Comparison of ENCODE assay signal across 12 cellular contexts in genomic region chr1:90716552-90717355, GRCh38. TPM values are rescaled to one million over a fixed set of nuclear protein-coding genes. Genes with fewer than 3 reads are reported as not detected.
DNase-seq lines count a peak whose midpoint lies in the region; ATAC-seq and TF ChIP-seq lines count a peak whose summit lies in the region.
"Had no signal": no experiment of that assay in that cellular context is flagged by ENCODE, and none has a peak within 500 bp of the region (broad histone marks: within the 10 kb centered on the region; RNA-seq: fewer than 3 reads in every experiment).

BARHL2 (minus strand) TSS chr1:90717302; CDS start chr1:90717195, 107 bp downstream.

- ATAC-seq in SK-N-SH treated with all-trans-retinoic acid at 6 μM for 48 hours (no peak), activated B cell treated with CpG ODN at 0.5 μM for 24 hours (ENCODE audit: low read depth) (no peak), GM19395 (IDR thresholded peaks at IDR 0.05; ENCODE audit: unreplicated experiment) (no peak)
- no peak for ATAC-seq in stimulated activated effector memory CD8-positive, alpha-beta T cell treated with anti-CD3 and anti-CD28 coated beads, Interleukin-12 subunit alpha, Interleukin-12 subunit beta, amount 100 ng/mL, for 72 hours

- no peak for TF ChIP-seq RAD21 in SK-N-SH (IDR thresholded peaks at IDR 0.05; ENCODE audit: low read length)

- H2AFZ ChIP-seq in SK-N-SH (ENCODE audit: low read depth) (peak within 1 kb of the TSS; percentile 58; the same call in 1 of the 2 replicates), hepatocyte (peak within 1 kb of the TSS; percentile 78)

- H3K4me3 Mint-ChIP-seq in activated B cell treated with CpG ODN at 0.5 μM for 24 hours = peak within 1 kb of the TSS; percentile 60
- peak within 1 kb of the TSS; percentile 57 for H3K4me3 Mint-ChIP-seq in stimulated activated effector memory CD8-positive, alpha-beta T cell treated with anti-CD3 and anti-CD28 coated beads, Interleukin-12 subunit alpha, Interleukin-12 subunit beta, amount 100 ng/mL, for 72 hours

- CTCF ChIA-PET in SK-N-SH (lab: Yijun Ruan, JAX) (interaction anchor here (0.6 to 1.1 kb wide), 7 partner anchors 9 to 809 kb away, joined by 3 to 4 read pairs (median 3); no protein-coding TSS in a partner anchor), activated B cell treated with CpG ODN at 0.5 μM for 24 hours (lab: Charles Lee) (no interaction called here)

- H3F3A ChIP-seq in SK-N-SH (replicated peaks; ENCODE audit: insufficient read depth) = peaks cover 5% of the 10 kb centered on the region

- intact Hi-C loops in activated B cell treated with CpG ODN at 0.5 μM for 24 hours (cut with micrococcal nuclease) = no loop called here

- H3K36me3 ChIP-seq in SK-N-SH (replicated peaks in 1 of 2; ENCODE audit: control insufficient read depth in 1 of 2, insufficient read depth in 2 of 2, low read length in 1 of 2) = no peaks in the 10 kb centered on the region
- no peaks in the 10 kb centered on the region for H3K36me3 ChIP-seq in hepatocyte (replicated peaks; ENCODE audit: insufficient read depth, low read depth)
- H3K36me3 ChIP-seq: BLaER1 had no signal

- TF ChIP-seq CTCF in SK-N-SH (IDR thresholded peaks at IDR 0.05) = no peak
- no peak for TF ChIP-seq CTCF in activated B cell treated with CpG ODN at 0.5 μM for 24 hours (IDR thresholded peaks at IDR 0.05)
- no peak for TF ChIP-seq CTCF in hepatocyte (IDR thresholded peaks at IDR 0.05; ENCODE audit: poor library complexity)

- H3K27me3 Mint-ChIP-seq in activated B cell treated with CpG ODN at 0.5 μM for 24 hours = peaks cover 74% of the 10 kb centered on the region

- H3K79me2 ChIP-seq in SK-N-SH (ENCODE audit: insufficient read depth) (no peaks in the 10 kb centered on the region), hepatocyte (no peaks in the 10 kb centered on the region)

- no peak within 1 kb of the TSS for H3K9ac ChIP-seq in SK-N-SH
- H3K9ac ChIP-seq: BLaER1 had no signal

- peaks cover 13% of the 10 kb centered on the region for H3K9me3 Mint-ChIP-seq in activated B cell treated with CpG ODN at 0.5 μM for 24 hours
- no peaks in the 10 kb centered on the region for H3K9me3 Mint-ChIP-seq in stimulated activated effector memory CD8-positive, alpha-beta T cell treated with anti-CD3 and anti-CD28 coated beads, Interleukin-12 subunit alpha, Interleukin-12 subunit beta, amount 100 ng/mL, for 72 hours

- peaks cover 16% of the 10 kb centered on the region for H3K4me1 Mint-ChIP-seq in activated B cell treated with CpG ODN at 0.5 μM for 24 hours
- H3K4me1 Mint-ChIP-seq in stimulated activated effector memory CD8-positive, alpha-beta T cell treated with anti-CD3 and anti-CD28 coated beads, Interleukin-12 subunit alpha, Interleukin-12 subunit beta, amount 100 ng/mL, for 72 hours = peaks cover 42% of the 10 kb centered on the region

- no peak within 1 kb of the TSS for H3K27ac Mint-ChIP-seq in activated B cell treated with CpG ODN at 0.5 μM for 24 hours
- peak within 1 kb of the TSS; percentile 78 for H3K27ac Mint-ChIP-seq in stimulated activated effector memory CD8-positive, alpha-beta T cell treated with anti-CD3 and anti-CD28 coated beads, Interleukin-12 subunit alpha, Interleukin-12 subunit beta, amount 100 ng/mL, for 72 hours

- no peaks in the 10 kb centered on the region for H3K9me3 ChIP-seq in SK-N-SH
- no peaks in the 10 kb centered on the region for H3K9me3 ChIP-seq in hepatocyte (ENCODE audit: low read depth)

- H3K9me2 ChIP-seq in SK-N-SH = no peaks in the 10 kb centered on the region
- no peaks in the 10 kb centered on the region for H3K9me2 ChIP-seq in hepatocyte (replicated peaks; ENCODE audit: insufficient read depth)

- POLR2A ChIA-PET in SK-N-SH (lab: Yijun Ruan, JAX) = no interaction called here
- POLR2A ChIA-PET in activated B cell treated with CpG ODN at 0.5 μM for 24 hours (lab: Charles Lee) = no interaction called here

- 5% methylated on average over 38 of the region's 58 CpGs for WGBS in SK-N-SH (ENCODE audit: low lambda C conversion rate)
- WGBS in hepatocyte (ENCODE audit: low lambda C conversion rate, missing lambda C conversion rate) = 2% methylated on average over 57 of the region's 58 CpGs

- H3K36me3 Mint-ChIP-seq in activated B cell treated with CpG ODN at 0.5 μM for 24 hours (ENCODE audit: low read depth) = peaks cover 3% of the 10 kb centered on the region
- H3K36me3 Mint-ChIP-seq in stimulated activated effector memory CD8-positive, alpha-beta T cell treated with anti-CD3 and anti-CD28 coated beads, Interleukin-12 subunit alpha, Interleukin-12 subunit beta, amount 100 ng/mL, for 72 hours = peaks cover 36% of the 10 kb centered on the region

- peak within 1 kb of the TSS; percentile 13 to 34; a peak in 3 of 4 replicates for H3K4me3 ChIP-seq in SK-N-SH (ENCODE audit: low read depth in 2 of 2, low read length in 1 of 2)
- H3K4me3 ChIP-seq in hepatocyte = peak within 1 kb of the TSS; percentile 67

- H3K4me1 ChIP-seq in SK-N-SH (ENCODE audit: control insufficient read depth in 1 of 2, insufficient read depth in 2 of 2, low read depth in 1 of 2, low read length in 1 of 2) (peaks cover 0 to 2% of the 10 kb centered on the region in 2 experiments; a peak in 2 of 4 replicates), hepatocyte (ENCODE audit: insufficient read depth) (peaks cover 20% of the 10 kb centered on the region)
- H3K4me1 ChIP-seq: BLaER1 had no signal

- H4K20me1 ChIP-seq in SK-N-SH (ENCODE audit: insufficient read depth) (no peaks in the 10 kb centered on the region), hepatocyte (ENCODE audit: insufficient read depth, poor library complexity, severe bottlenecking) (no peaks in the 10 kb centered on the region)

- H3K4me2 ChIP-seq in SK-N-SH (peak within 1 kb of the TSS; percentile 70), hepatocyte (peak within 1 kb of the TSS; percentile 94)
- H3K4me2 ChIP-seq: BLaER1 had no signal

- TF ChIP-seq EP300 in SK-N-SH (IDR thresholded peaks at IDR 0.05; ENCODE audit: borderline replicate concordance in 1 of 2, low read depth in 1 of 2, low read length in 1 of 2) = no peak

- H3K27me3 ChIP-seq in SK-N-SH (ENCODE audit: insufficient read depth) (peaks cover 89% of the 10 kb centered on the region), hepatocyte (peaks cover 95% of the 10 kb centered on the region)

- H3K27ac ChIP-seq in SK-N-SH (ENCODE audit: low read depth in 2 of 2, low read length in 1 of 2) (no peak within 1 kb of the TSS), hepatocyte (no peak within 1 kb of the TSS)
- H3K27ac ChIP-seq: BLaER1 had no signal

- DNase-seq in SK-N-SH = no peak
- DNase-seq in activated B cell treated with CpG ODN at 0.5 μM for 24 hours = no peak
- no peak for DNase-seq in hepatocyte (ENCODE audit: low spot score)
- peak in 1 of 2 donors; percentile 48 for DNase-seq in stimulated activated effector memory CD8-positive, alpha-beta T cell treated with anti-CD3 and anti-CD28 coated beads, Interleukin-12 subunit alpha, Interleukin-12 subunit beta, amount 100 ng/mL, for 72 hours (ENCODE audit: low spot score in 2 of 2)
- DNase-seq in NCI-H1436 (lab: John Stamatoyannopoulos, UW) = no peak
- no peak for DNase-seq in foreskin melanocyte
- DNase-seq: NCI-H1436 treated with DMSO at 0.1 percent for 48 hours had no signal

TF ChIP-seq in SK-N-SH, 30 proteins besides CTCF, POLR2A, EP300 and RAD21:
- TF ChIP-seq GABPA (IDR thresholded peaks at IDR 0.05; ENCODE audit: low read depth) (no peak), EZH2phosphoT487 (IDR thresholded peaks at IDR 0.05; ENCODE audit: borderline replicate concordance, low read depth) (peak; percentile 96; the same call in 1 of the 2 replicates), NFIC (IDR thresholded peaks at IDR 0.05; ENCODE audit: borderline replicate concordance) (no peak)

TF ChIP-seq in SK-N-SH treated with all-trans-retinoic acid at 6 μM for 48 hours, 23 proteins besides CTCF, POLR2A, EP300 and RAD21 (continues in another document):
- TF ChIP-seq ZC3H10 (CRISPR knock-in tag; IDR thresholded peaks at IDR 0.05) (no peak), RARB (CRISPR knock-in tag; IDR thresholded peaks at IDR 0.05) (no peak), TSHZ2 (CRISPR knock-in tag; IDR thresholded peaks at IDR 0.05) (no peak)

RNA-seq across cellular contexts. Expression of gene BARHL2, which starts in this region (rescaled TPM):
- polyA plus RNA-seq in SK-N-SH (2012; rRNA removed) = not detected in 2 replicates
- not detected in 2 replicates for polyA plus RNA-seq in SK-N-SH (2012; cell fraction: cytosol; rRNA removed)
- polyA plus RNA-seq in SK-N-SH (2012; cell fraction: nucleus; rRNA removed) = not detected in 2 replicates
- not detected in 2 replicates for total RNA-seq in activated B cell treated with CpG ODN at 0.5 μM for 24 hours
- total RNA-seq in hepatocyte = not detected in 2 replicates
- polyA plus RNA-seq in hepatocyte = not detected in 2 replicates
- total RNA-seq: mucosa of gallbladder, temporal lobe had no signal
